ENCODE assay signal across 24 cellular contexts in the genomic region with DNA sequence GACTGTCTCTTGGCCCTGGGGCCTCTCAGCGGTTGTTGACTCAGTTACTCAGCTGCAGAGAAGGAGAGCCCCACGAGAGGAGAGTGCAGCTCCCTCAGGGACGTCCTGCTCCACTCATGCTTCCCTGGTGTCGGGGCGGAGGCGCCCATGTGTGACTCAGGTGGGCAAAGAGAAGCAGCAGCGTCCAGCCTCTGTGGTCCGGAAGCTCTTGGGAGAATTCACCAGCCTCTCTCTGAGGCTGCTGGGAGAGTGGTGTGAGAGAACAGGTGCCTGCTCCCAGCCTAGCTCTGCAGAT. TPM values are rescaled to one million over a fixed set of nuclear protein-coding genes. Genes with fewer than 3 reads are reported as not detected.
"Had no signal": no experiment of that assay in that cellular context is flagged by ENCODE, and none has a peak within 500 bp of the region (broad histone marks: within the 10 kb centered on the region; RNA-seq: fewer than 3 reads in every experiment).

No MANE protein-coding gene starts in this region.

- H3K9me3 ChIP-seq: Peyer's patch had no signal

- H3K4me3 ChIP-seq: cardiac muscle cell, Peyer's patch had no signal

- H3K27ac ChIP-seq: brain microvascular endothelial cell, cardiac muscle cell, Peyer's patch, RWPE1 had no signal

- H3K36me3 ChIP-seq: brain microvascular endothelial cell, cardiac muscle cell, Peyer's patch had no signal

- H3K27me3 ChIP-seq: brain microvascular endothelial cell, cardiac muscle cell, Peyer's patch had no signal

- DNase-seq: activated CD4-positive, alpha-beta T cell treated with anti-CD3 and anti-CD28 coated beads for 48 hours; activated CD4-positive, alpha-beta T cell treated with anti-CD3 and anti-CD28 coated beads, Interleukin-2, amount 50 U/mL, for 4 hours; activated CD4-positive, CD25-positive, alpha-beta regulatory T cell treated with anti-CD3 and anti-CD28 coated beads, Interleukin-2, amount 50 U/mL, for 72 hours; activated CD8-positive, alpha-beta memory T cell treated with anti-CD3 and anti-CD28 coated beads, Interleukin-2, amount 10 ng/mL, durations not matched to agents 7 days and 5 days; activated gamma-delta T cell; activated naive CD4-positive, alpha-beta T cell treated with anti-CD3 and anti-CD28 coated beads for 36 hours; activated T-cell treated with anti-CD3 and anti-CD28 coated beads, Interleukin-2, amount 50 U/mL, for 24 hours; brain microvascular endothelial cell; IMR-90; KBM-7; NCI-H1048; NCI-H1694; NCI-H2029; NCI-H2107; NCI-H2171 treated with DMSO at 0.1 percent for 48 hours; NCI-H226; NCI-H526 treated with DMSO at 0.1 percent for 48 hours; NK-92 treated with Interleukin-12 subunit alpha and Interleukin-12 subunit beta, amount 100 ng/mL, for 24 hours; SHP77 treated with DMSO at 0.1 percent for 48 hours had no signal

RNA-seq across cellular contexts. Expression of gene GLB1L2, which starts 25.7 kb away (rescaled TPM):
- total RNA-seq: LHCN-M2, M059J had no signal

RNA-seq across cellular contexts. Expression of gene B3GAT1, which starts 54.5 kb away (rescaled TPM):
- total RNA-seq: IMR-90, LHCN-M2, M059J had no signal
- polyA plus RNA-seq: cardiac muscle cell, IMR-90 had no signal
